Comparison of ENCODE assay signal across 12 cellular contexts in genomic region chr3:187968883-187969580, GRCh38.
DNase-seq lines count a peak whose midpoint lies in the region; ATAC-seq and TF ChIP-seq lines count a peak whose summit lies in the region.
"Had no signal": no experiment of that assay in that cellular context is flagged by ENCODE, and none has a peak within 500 bp of the region (broad histone marks: within the 10 kb centered on the region; RNA-seq: fewer than 3 reads in every experiment).

No MANE protein-coding gene starts in this region.

- WGBS in tibial nerve, 2 donors, result 83 to 89% methylated on average over 2 of the region's 2 CpGs

- H3K27me3 ChIP-seq in tibial nerve, result no peaks in the 10 kb centered on the region
- H3K27me3 ChIP-seq: colonic mucosa had no signal

- H3K27ac ChIP-seq in tibial nerve, result peak overlapping the region in 1 of 4 donors; percentile 44
- H3K27ac ChIP-seq: colonic mucosa had no signal

- peak; percentile 68 to 93 for TF ChIP-seq EP300 in tibial nerve (IDR thresholded peaks at IDR 0.05)

- no peak for TF ChIP-seq POLR2A in tibial nerve (IDR thresholded peaks at IDR 0.05)

- peaks cover 28% of the 10 kb centered on the region for H3K4me1 Mint-ChIP-seq in activated CD4-positive, alpha-beta T cell treated with anti-CD3 and anti-CD28 coated beads, Interleukin-2, amount 10 ng/mL, durations not matched to agents 24 days and 14 days
- H3K4me1 Mint-ChIP-seq in activated T-helper 2 cell treated with anti-CD3 and anti-CD28 coated beads, Interferon-gamma antibody, Interleukin-2, Interleukin-4, amounts not matched to agents 10 μg/mL and 5 μg/mL and 100 μg/mL, durations not matched to agents 14 hours and 24 hours and 36 hours (ENCODE audit: low read depth), result peaks cover 52% of the 10 kb centered on the region

- no peaks in the 10 kb centered on the region for H3K9me3 ChIP-seq in tibial nerve
- H3K9me3 ChIP-seq: colonic mucosa had no signal

- H3K27ac Mint-ChIP-seq in activated CD4-positive, alpha-beta T cell treated with anti-CD3 and anti-CD28 coated beads, Interleukin-2, amount 10 ng/mL, durations not matched to agents 24 days and 14 days, result peak overlapping the region; percentile 5
- H3K27ac Mint-ChIP-seq in activated T-helper 2 cell treated with anti-CD3 and anti-CD28 coated beads, Interferon-gamma antibody, Interleukin-2, Interleukin-4, amounts not matched to agents 10 μg/mL and 5 μg/mL and 100 μg/mL, durations not matched to agents 14 hours and 24 hours and 36 hours, result no peak overlapping the region

- H3K36me3 Mint-ChIP-seq in activated CD4-positive, alpha-beta T cell treated with anti-CD3 and anti-CD28 coated beads, Interleukin-2, amount 10 ng/mL, durations not matched to agents 24 days and 14 days (ENCODE audit: low read depth), result peaks cover 1% of the 10 kb centered on the region
- no peaks in the 10 kb centered on the region for H3K36me3 Mint-ChIP-seq in activated T-helper 2 cell treated with anti-CD3 and anti-CD28 coated beads, Interferon-gamma antibody, Interleukin-2, Interleukin-4, amounts not matched to agents 10 μg/mL and 5 μg/mL and 100 μg/mL, durations not matched to agents 14 hours and 24 hours and 36 hours (ENCODE audit: low read depth)

- no peaks in the 10 kb centered on the region for H3K9me3 Mint-ChIP-seq in activated CD4-positive, alpha-beta T cell treated with anti-CD3 and anti-CD28 coated beads, Interleukin-2, amount 10 ng/mL, durations not matched to agents 24 days and 14 days
- H3K9me3 Mint-ChIP-seq in activated T-helper 2 cell treated with anti-CD3 and anti-CD28 coated beads, Interferon-gamma antibody, Interleukin-2, Interleukin-4, amounts not matched to agents 10 μg/mL and 5 μg/mL and 100 μg/mL, durations not matched to agents 14 hours and 24 hours and 36 hours, result no peaks in the 10 kb centered on the region

- peaks cover 0 to 10% (median 0%) of the 10 kb centered on the region in 4 donors for H3K4me1 ChIP-seq in tibial nerve
- H3K4me1 ChIP-seq: colonic mucosa had no signal

- DNase-seq in activated CD4-positive, alpha-beta T cell treated with anti-CD3 and anti-CD28 coated beads, Interleukin-2, amount 10 ng/mL, durations not matched to agents 24 days and 14 days, result no peak
- no peak for DNase-seq in activated CD4-positive, alpha-beta T cell treated with anti-CD3 and anti-CD28 coated beads, Interleukin-2, amount 50 U/mL, for 4 hours
- peak; percentile 84 for DNase-seq in SKM-1 (lab: John Stamatoyannopoulos, UW; ENCODE audit: unreplicated experiment)
- DNase-seq in left cardiac atrium, result peak; percentile 36
- DNase-seq in tibial nerve (ENCODE audit: low spot score in 2 of 2), result peak in 1 of 2 donors; percentile 61
- DNase-seq in RPMI8226, result no peak
- DNase-seq in activated T-helper 2 cell treated with anti-CD3 and anti-CD28 coated beads, Interferon-gamma antibody, Interleukin-2, Interleukin-4, amounts not matched to agents 10 μg/mL and 5 μg/mL and 100 μg/mL, durations not matched to agents 14 hours and 24 hours and 36 hours (ENCODE audit: low spot score), result no peak
- no peak for DNase-seq in NCI-H2171 (lab: John Stamatoyannopoulos, UW)
- DNase-seq: colonic mucosa, GOT3, kidney, NCI-H82 had no signal

- H3K4me3 Mint-ChIP-seq in activated CD4-positive, alpha-beta T cell treated with anti-CD3 and anti-CD28 coated beads, Interleukin-2, amount 10 ng/mL, durations not matched to agents 24 days and 14 days, result no peak overlapping the region
- no peak overlapping the region for H3K4me3 Mint-ChIP-seq in activated T-helper 2 cell treated with anti-CD3 and anti-CD28 coated beads, Interferon-gamma antibody, Interleukin-2, Interleukin-4, amounts not matched to agents 10 μg/mL and 5 μg/mL and 100 μg/mL, durations not matched to agents 14 hours and 24 hours and 36 hours (ENCODE audit: low read depth)

- H3K27me3 Mint-ChIP-seq in activated CD4-positive, alpha-beta T cell treated with anti-CD3 and anti-CD28 coated beads, Interleukin-2, amount 10 ng/mL, durations not matched to agents 24 days and 14 days, result peaks cover 6% of the 10 kb centered on the region
- peaks cover 4% of the 10 kb centered on the region for H3K27me3 Mint-ChIP-seq in activated T-helper 2 cell treated with anti-CD3 and anti-CD28 coated beads, Interferon-gamma antibody, Interleukin-2, Interleukin-4, amounts not matched to agents 10 μg/mL and 5 μg/mL and 100 μg/mL, durations not matched to agents 14 hours and 24 hours and 36 hours (ENCODE audit: low read depth)

- no peaks in the 10 kb centered on the region for H3K36me3 ChIP-seq in tibial nerve
- H3K36me3 ChIP-seq: colonic mucosa had no signal

- intact Hi-C loops in activated CD4-positive, alpha-beta T cell treated with anti-CD3 and anti-CD28 coated beads, Interleukin-2, amount 10 ng/mL, durations not matched to agents 24 days and 14 days (cut with micrococcal nuclease), result no loop called here
- intact Hi-C loops in left cardiac atrium (cut with DNase I), result loop anchor here in 1 of 2 donors (5.0 kb wide), 1 partner anchor 68 kb away; no protein-coding TSS in a partner anchor
- intact Hi-C loops in activated T-helper 2 cell treated with anti-CD3 and anti-CD28 coated beads, Interferon-gamma antibody, Interleukin-2, Interleukin-4, amounts not matched to agents 10 μg/mL and 5 μg/mL and 100 μg/mL, durations not matched to agents 14 hours and 24 hours and 36 hours (cut with micrococcal nuclease), result no loop called here

- no peak overlapping the region for H3K4me3 ChIP-seq in tibial nerve
- H3K4me3 ChIP-seq: colonic mucosa had no signal

- TF ChIP-seq CTCF in tibial nerve (IDR thresholded peaks at IDR 0.05), result no peak

- peak in 1 of 2 donors; percentile 56 for ATAC-seq in left cardiac atrium

Comparison
In these comparisons a context has a peak if more than half of its experiments do, and no peak if none do; other contexts are left out.
1. DNase-seq: peak in SKM-1 (single experiment) and left cardiac atrium (single experiment); none in activated CD4-positive, alpha-beta T cell treated with anti-CD3 and anti-CD28 coated beads, Interleukin-2, amount 10 ng/mL, durations not matched to agents 24 days and 14 days (single experiment), activated CD4-positive, alpha-beta T cell treated with anti-CD3 and anti-CD28 coated beads, Interleukin-2, amount 50 U/mL, for 4 hours (0 of 2), RPMI8226 (single experiment), activated T-helper 2 cell treated with anti-CD3 and anti-CD28 coated beads, Interferon-gamma antibody, Interleukin-2, Interleukin-4, amounts not matched to agents 10 μg/mL and 5 μg/mL and 100 μg/mL, durations not matched to agents 14 hours and 24 hours and 36 hours (single experiment) and NCI-H2171 (single experiment).